Comparison of ENCODE assay signal across 8 cellular contexts in genomic region chr15:32956006-32956405, GRCh38.
DNase-seq lines count a peak whose midpoint lies in the region; ATAC-seq, FAIRE-seq and TF ChIP-seq lines count a peak whose summit lies in the region.

No MANE protein-coding gene starts in this region.

- DNase-seq in A172 (ENCODE audit: low spot score) = peak; percentile 25
- DNase-seq in GM12892 (ENCODE audit: insufficient read length) = peak; percentile 12
- DNase-seq in NT2/D1 (ENCODE audit: low read depth, low spot score) = peak; percentile 22
- DNase-seq in erythroblast (lab: John Stamatoyannopoulos, UW) = peak; percentile 1 to 20
- no peak for DNase-seq in pancreas
- no peak for DNase-seq in adrenal gland
- DNase-seq in uterus = no peak
- no peak for DNase-seq in GM19238 (ENCODE audit: insufficient read length, low spot score)

- H3K27me3 ChIP-seq in NT2/D1 (ENCODE audit: insufficient read depth, insufficient read length) = no peaks in the 10 kb centered on the region
- no peaks in the 10 kb centered on the region for H3K27me3 ChIP-seq in pancreas
- H3K27me3 ChIP-seq in adrenal gland = no peaks in the 10 kb centered on the region
- no peaks in the 10 kb centered on the region for H3K27me3 ChIP-seq in uterus

- H3K9me3 ChIP-seq in NT2/D1 (ENCODE audit: insufficient read depth, low read length) = no peaks in the 10 kb centered on the region
- no peaks in the 10 kb centered on the region for H3K9me3 ChIP-seq in pancreas
- no peaks in the 10 kb centered on the region for H3K9me3 ChIP-seq in adrenal gland (replicated peaks in 1 of 3)
- H3K9me3 ChIP-seq in uterus = no peaks in the 10 kb centered on the region

- intact Hi-C loops in pancreas (cut with DNase I) = no loop called here
- intact Hi-C loops in adrenal gland (cut with DNase I) = no loop called here
- intact Hi-C loops in uterus (cut with DNase I; ENCODE audit: low total_unique reads) = no loop called here

- H3K27ac ChIP-seq in pancreas (no peak overlapping the region), adrenal gland (no peak overlapping the region), uterus (no peak overlapping the region)

- H3K36me3 ChIP-seq in NT2/D1 (ENCODE audit: insufficient read depth, insufficient read length, low read length) = no peaks in the 10 kb centered on the region
- no peaks in the 10 kb centered on the region for H3K36me3 ChIP-seq in pancreas
- H3K36me3 ChIP-seq in adrenal gland (replicated peaks in 1 of 2) = no peaks in the 10 kb centered on the region
- H3K36me3 ChIP-seq in uterus = no peaks in the 10 kb centered on the region

- H3K9ac ChIP-seq in NT2/D1 (ENCODE audit: insufficient read length, low read depth) = no peak overlapping the region

- no peaks in the 10 kb centered on the region for H3K4me1 ChIP-seq in NT2/D1 (ENCODE audit: insufficient read depth, insufficient read length)
- no peaks in the 10 kb centered on the region for H3K4me1 ChIP-seq in pancreas
- no peaks in the 10 kb centered on the region for H3K4me1 ChIP-seq in adrenal gland (replicated peaks in 1 of 2)
- no peaks in the 10 kb centered on the region for H3K4me1 ChIP-seq in uterus

- TF ChIP-seq CTCF in pancreas (IDR thresholded peaks at IDR 0.05) (peak in 1 of 4 donors; percentile 15), adrenal gland (IDR thresholded peaks at IDR 0.05) (peak in 3 of 6 experiments; percentile 17 to 27 (median 20)), uterus (IDR thresholded peaks at IDR 0.05) (peak in 1 of 4 experiments; percentile 30)

- no peak for TF ChIP-seq POLR2A in GM12892 (IDR thresholded peaks at IDR 0.05; ENCODE audit: low read depth, low read length)
- TF ChIP-seq POLR2A in erythroblast (IDR thresholded peaks at IDR 0.05; ENCODE audit: low read length) = no peak
- TF ChIP-seq POLR2A in adrenal gland (IDR thresholded peaks at IDR 0.05) = no peak
- TF ChIP-seq POLR2A in uterus (IDR thresholded peaks at IDR 0.05) = no peak

- FAIRE-seq in GM12892 (lab: Jason Lieb, UNC) = peak; percentile 14
- peak; percentile 34 for FAIRE-seq in pancreas (lab: Jason Lieb, UNC)

- ATAC-seq in pancreas = peak; percentile 35 to 73 (median 63)

- 15 to 26% methylated on average over 1 of the region's 1 CpG for WGBS in pancreas, 2 donors
- 33 to 56% (median 51%) methylated on average over 1 of the region's 1 CpG for WGBS in adrenal gland, 4 donors

- no peak overlapping the region for H3K4me3 ChIP-seq in NT2/D1 (ENCODE audit: insufficient read length, low read depth)
- no peak overlapping the region for H3K4me3 ChIP-seq in pancreas
- H3K4me3 ChIP-seq in adrenal gland = no peak overlapping the region
- no peak overlapping the region for H3K4me3 ChIP-seq in uterus

Comparison
In these comparisons a context has a peak if more than half of its experiments do, and no peak if none do; other contexts are left out.
1. DNase-seq: peak in A172 (single experiment), GM12892 (single experiment), NT2/D1 (single experiment) and erythroblast (2 of 2); none in pancreas (0 of 6), adrenal gland (0 of 7), uterus (0 of 2) and GM19238 (single experiment).